1 cellular context compared by ENCODE assay signal in the genomic region with DNA sequence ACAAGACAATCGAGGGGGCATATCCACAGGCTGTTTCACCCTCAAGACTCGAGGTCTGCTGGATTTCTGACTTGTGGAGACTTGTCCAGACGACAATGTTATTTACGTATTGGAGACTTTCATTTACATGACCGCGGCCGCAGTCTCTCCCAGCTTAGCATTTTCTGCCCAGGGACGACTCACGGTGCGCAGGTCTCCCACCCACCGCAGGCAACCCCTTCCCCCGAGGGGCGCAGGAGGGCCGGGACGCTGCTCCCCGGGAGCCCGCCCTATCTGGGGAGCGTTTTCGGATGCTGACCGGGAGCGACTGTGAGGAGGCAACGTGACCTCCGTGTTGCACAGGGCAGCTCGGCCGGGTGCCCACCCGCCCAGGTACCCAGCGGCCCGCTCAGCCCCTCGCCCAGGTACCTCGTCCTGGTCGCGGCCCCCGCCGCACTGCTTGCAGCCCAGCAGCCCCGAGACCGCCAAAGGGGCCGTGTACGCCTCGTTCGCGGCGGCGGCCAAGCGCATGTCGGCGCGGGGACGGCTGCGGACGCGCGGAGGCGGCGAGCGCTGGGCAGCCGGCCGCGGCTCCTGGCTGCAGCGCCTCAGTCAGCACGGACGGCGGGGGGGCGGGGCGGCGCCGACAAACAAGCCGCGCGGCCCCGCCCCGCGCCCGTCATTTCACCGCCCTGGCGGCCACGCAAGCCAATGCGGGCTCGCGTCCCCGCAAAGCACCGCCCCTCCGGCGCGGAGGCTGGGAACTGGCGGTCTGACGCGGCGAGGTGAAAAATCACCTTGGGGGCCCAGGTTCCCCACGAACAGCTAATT.
TF ChIP-seq lines count a peak whose summit lies in the region.

No MANE protein-coding gene starts in this region.

TF ChIP-seq in HEK293, 187 proteins besides CTCF, POLR2A, EP300 and RAD21 (continued from another document and continues in another):
- TF ChIP-seq ZNF391 (tag by site-specific recombination; IDR thresholded peaks at IDR 0.05; ENCODE audit: borderline replicate concordance, low read depth) (0 out of 2 replicates have a peak, but pooled peaks have one; percentile 34), ZNF133 (tag by site-specific recombination; IDR thresholded peaks at IDR 0.05) (no peak), ZNF211 (tag by site-specific recombination; IDR thresholded peaks at IDR 0.05; ENCODE audit: low read depth) (no peak), ZNF138 (tag by site-specific recombination; IDR thresholded peaks at IDR 0.05; ENCODE audit: borderline replicate concordance) (no peak), ZNF610 (tag by site-specific recombination; IDR thresholded peaks at IDR 0.05; ENCODE audit: borderline replicate concordance) (no peak), TRIM28 (IDR thresholded peaks at IDR 0.05; ENCODE audit: borderline replicate concordance, low read length) (no peak; the same call in 1 of the 2 replicates), ZNF629 (tag by site-specific recombination; IDR thresholded peaks at IDR 0.05) (peak; percentile 81), ZNF302 (tag by site-specific recombination; IDR thresholded peaks at IDR 0.05; ENCODE audit: low read depth) (no peak), ZNF843 (tag by site-specific recombination; IDR thresholded peaks at IDR 0.05) (peak; percentile 21; the same call in 1 of the 2 replicates), ZNF624 (tag by site-specific recombination; IDR thresholded peaks at IDR 0.05) (no peak), ZNF571 (tag by site-specific recombination; IDR thresholded peaks at IDR 0.05) (no peak), ZNF37A (tag by site-specific recombination; IDR thresholded peaks at IDR 0.05) (no peak), ZSCAN16 (tag by site-specific recombination; IDR thresholded peaks at IDR 0.05) (no peak), SCRT1 (tag by site-specific recombination; IDR thresholded peaks at IDR 0.05; ENCODE audit: borderline replicate concordance) (no peak), ZNF514 (tag by site-specific recombination; IDR thresholded peaks at IDR 0.05) (no peak), ZNF785 (tag by site-specific recombination; IDR thresholded peaks at IDR 0.05) (no peak), ZNF48 (tag by site-specific recombination; IDR thresholded peaks at IDR 0.05) (no peak), ZNF548 (tag by site-specific recombination; IDR thresholded peaks at IDR 0.05) (no peak), SALL2 (tag by site-specific recombination; IDR thresholded peaks at IDR 0.05; ENCODE audit: borderline replicate concordance) (no peak), REPIN1 (tag by site-specific recombination; IDR thresholded peaks at IDR 0.05; ENCODE audit: low read depth) (no peak), ZNF501 (tag by site-specific recombination; IDR thresholded peaks at IDR 0.05) (peak; percentile 35; the same call in 1 of the 2 replicates), ZNF335 (tag by site-specific recombination; conservative IDR thresholded peaks at IDR 0.05) (peak; percentile 43), ZNF350 (tag by site-specific recombination; IDR thresholded peaks at IDR 0.05) (no peak), ZNF398 (tag by site-specific recombination; IDR thresholded peaks at IDR 0.05) (no peak), ZNF311 (tag by site-specific recombination; IDR thresholded peaks at IDR 0.05; ENCODE audit: borderline replicate concordance) (no peak), ZNF513 (tag by site-specific recombination; IDR thresholded peaks at IDR 0.05) (no peak), ZNF239 (tag by site-specific recombination; IDR thresholded peaks at IDR 0.05) (no peak), ZNF561 (tag by site-specific recombination; IDR thresholded peaks at IDR 0.05; ENCODE audit: borderline replicate concordance) (no peak), MYNN (tag by site-specific recombination; IDR thresholded peaks at IDR 0.05; ENCODE audit: borderline replicate concordance) (no peak), ZNF768 (tag by site-specific recombination; IDR thresholded peaks at IDR 0.05) (no peak), ZNF529 (tag by site-specific recombination; IDR thresholded peaks at IDR 0.05; ENCODE audit: insufficient replicate concordance) (no peak), ZNF623 (tag by site-specific recombination; IDR thresholded peaks at IDR 0.05) (no peak), ZNF146 (tag by site-specific recombination; IDR thresholded peaks at IDR 0.05) (no peak), ZXDB (tag by site-specific recombination; IDR thresholded peaks at IDR 0.05) (peak; percentile 61), ZNF280C (tag by site-specific recombination; IDR thresholded peaks at IDR 0.05) (no peak), ZNF600 (tag by site-specific recombination; IDR thresholded peaks at IDR 0.05) (peak; percentile 69; the same call in 1 of the 2 replicates), ZNF660 (tag by site-specific recombination; IDR thresholded peaks at IDR 0.05) (0 out of 2 replicates have a peak, but pooled peaks have one; percentile 40), ZBTB8A (tag by site-specific recombination; IDR thresholded peaks at IDR 0.05) (peak; percentile 77), ZNF530 (tag by site-specific recombination; IDR thresholded peaks at IDR 0.05; ENCODE audit: low read depth) (no peak), ZBTB1 (tag by site-specific recombination; IDR thresholded peaks at IDR 0.05) (peak; percentile 12; the same call in 1 of the 2 replicates), ZNF837 (tag by site-specific recombination; IDR thresholded peaks at IDR 0.05) (no peak), GLI2 (tag by site-specific recombination; IDR thresholded peaks at IDR 0.05; ENCODE audit: borderline replicate concordance, low read depth) (no peak), ZFP69B (tag by site-specific recombination; IDR thresholded peaks at IDR 0.05) (no peak), ZNF677 (tag by site-specific recombination; IDR thresholded peaks at IDR 0.05) (no peak), ZNF292 (tag by site-specific recombination; IDR thresholded peaks at IDR 0.05; ENCODE audit: borderline replicate concordance, low read depth) (no peak), KLF7 (tag by site-specific recombination; IDR thresholded peaks at IDR 0.05; ENCODE audit: borderline replicate concordance) (no peak), KLF9 (tag by site-specific recombination; IDR thresholded peaks at IDR 0.05; ENCODE audit: low read depth) (no peak), ZBTB48 (tag by site-specific recombination; IDR thresholded peaks at IDR 0.05) (peak; percentile 43; the same call in 1 of the 2 replicates), ZFP41 (tag by site-specific recombination; IDR thresholded peaks at IDR 0.05; ENCODE audit: borderline replicate concordance) (no peak), GLIS1 (tag by site-specific recombination; IDR thresholded peaks at IDR 0.05) (peak; percentile 31; the same call in 1 of the 2 replicates), ZNF394 (tag by site-specific recombination; IDR thresholded peaks at IDR 0.05; ENCODE audit: borderline replicate concordance) (peak; percentile 22; the same call in 1 of the 2 replicates), ZNF223 (tag by site-specific recombination; IDR thresholded peaks at IDR 0.05) (no peak), KLF8 (tag by site-specific recombination; IDR thresholded peaks at IDR 0.05) (no peak), ZNF221 (tag by site-specific recombination; IDR thresholded peaks at IDR 0.05; ENCODE audit: borderline replicate concordance) (no peak), ZNF423 (tag by site-specific recombination; IDR thresholded peaks at IDR 0.05) (no peak), ZNF792 (tag by site-specific recombination; IDR thresholded peaks at IDR 0.05) (no peak), KLF16 (tag by site-specific recombination; IDR thresholded peaks at IDR 0.05) (no peak; the same call in 1 of the 2 replicates), SETDB1 (IDR thresholded peaks at IDR 0.05; ENCODE audit: insufficient read length, low read length) (no peak), MZF1 (tag by site-specific recombination; IDR thresholded peaks at IDR 0.05; ENCODE audit: borderline replicate concordance) (peak; percentile 59; the same call in 1 of the 2 replicates), ZFHX2 (tag by site-specific recombination; conservative IDR thresholded peaks at IDR 0.05) (peak; percentile 58), ZNF157 (tag by site-specific recombination; IDR thresholded peaks at IDR 0.05) (no peak)
- TF ChIP-seq, protein P1, sequence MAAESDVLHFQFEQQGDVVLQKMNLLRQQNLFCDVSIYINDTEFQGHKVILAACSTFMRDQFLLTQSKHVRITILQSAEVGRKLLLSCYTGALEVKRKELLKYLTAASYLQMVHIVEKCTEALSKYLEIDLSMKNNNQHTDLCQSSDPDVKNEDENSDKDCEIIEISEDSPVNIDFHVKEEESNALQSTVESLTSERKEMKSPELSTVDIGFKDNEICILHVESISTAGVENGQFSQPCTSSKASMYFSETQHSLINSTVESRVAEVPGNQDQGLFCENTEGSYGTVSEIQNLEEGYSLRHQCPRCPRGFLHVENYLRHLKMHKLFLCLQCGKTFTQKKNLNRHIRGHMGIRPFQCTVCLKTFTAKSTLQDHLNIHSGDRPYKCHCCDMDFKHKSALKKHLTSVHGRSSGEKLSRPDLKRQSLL (tag by site-specific recombination; IDR thresholded peaks at IDR 0.05): no peak
- TF ChIP-seq, protein P2, sequence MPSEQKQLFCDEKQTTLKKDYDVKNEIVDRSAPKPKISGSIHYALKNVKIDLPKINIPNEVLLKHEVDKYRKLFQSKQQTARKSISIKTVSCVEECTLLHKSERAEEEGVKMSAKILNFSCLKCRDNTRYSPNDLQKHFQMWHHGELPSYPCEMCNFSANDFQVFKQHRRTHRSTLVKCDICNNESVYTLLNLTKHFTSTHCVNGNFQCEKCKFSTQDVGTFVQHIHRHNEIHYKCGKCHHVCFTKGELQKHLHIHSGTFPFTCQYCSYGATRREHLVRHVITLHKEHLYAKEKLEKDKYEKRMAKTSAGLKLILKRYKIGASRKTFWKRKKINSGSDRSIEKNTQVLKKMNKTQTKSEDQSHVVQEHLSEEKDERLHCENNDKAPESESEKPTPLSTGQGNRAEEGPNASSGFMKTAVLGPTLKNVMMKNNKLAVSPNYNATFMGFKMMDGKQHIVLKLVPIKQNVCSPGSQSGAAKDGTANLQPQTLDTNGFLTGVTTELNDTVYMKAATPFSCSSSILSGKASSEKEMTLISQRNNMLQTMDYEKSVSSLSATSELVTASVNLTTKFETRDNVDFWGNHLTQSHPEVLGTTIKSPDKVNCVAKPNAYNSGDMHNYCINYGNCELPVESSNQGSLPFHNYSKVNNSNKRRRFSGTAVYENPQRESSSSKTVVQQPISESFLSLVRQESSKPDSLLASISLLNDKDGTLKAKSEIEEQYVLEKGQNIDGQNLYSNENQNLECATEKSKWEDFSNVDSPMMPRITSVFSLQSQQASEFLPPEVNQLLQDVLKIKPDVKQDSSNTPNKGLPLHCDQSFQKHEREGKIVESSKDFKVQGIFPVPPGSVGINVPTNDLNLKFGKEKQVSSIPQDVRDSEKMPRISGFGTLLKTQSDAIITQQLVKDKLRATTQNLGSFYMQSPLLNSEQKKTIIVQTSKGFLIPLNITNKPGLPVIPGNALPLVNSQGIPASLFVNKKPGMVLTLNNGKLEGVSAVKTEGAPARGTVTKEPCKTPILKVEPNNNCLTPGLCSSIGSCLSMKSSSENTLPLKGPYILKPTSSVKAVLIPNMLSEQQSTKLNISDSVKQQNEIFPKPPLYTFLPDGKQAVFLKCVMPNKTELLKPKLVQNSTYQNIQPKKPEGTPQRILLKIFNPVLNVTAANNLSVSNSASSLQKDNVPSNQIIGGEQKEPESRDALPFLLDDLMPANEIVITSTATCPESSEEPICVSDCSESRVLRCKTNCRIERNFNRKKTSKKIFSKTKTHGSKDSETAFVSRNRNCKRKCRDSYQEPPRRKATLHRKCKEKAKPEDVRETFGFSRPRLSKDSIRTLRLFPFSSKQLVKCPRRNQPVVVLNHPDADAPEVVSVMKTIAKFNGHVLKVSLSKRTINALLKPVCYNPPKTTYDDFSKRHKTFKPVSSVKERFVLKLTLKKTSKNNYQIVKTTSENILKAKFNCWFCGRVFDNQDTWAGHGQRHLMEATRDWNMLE (tag by site-specific recombination; conservative IDR thresholded peaks at IDR 0.05; ENCODE audit: low read depth): no peak
